In genomic region chr9:97013151-97014132, GRCh38 we compare ENCODE assay signal across 1 cellular context.
TF ChIP-seq lines count a peak whose summit lies in the region.
"Not testable (repeated sequence)": the region's sequence is repeated elsewhere in the genome, so short reads cannot be mapped to it uniquely, and the experiment has no call there.

No MANE protein-coding gene starts in this region.

TF ChIP-seq in HepG2, 621 proteins besides CTCF, POLR2A, EP300 and RAD21 (continued from another document and continues in another):
- TF ChIP-seq AHDC1 (CRISPR knock-in tag; IDR thresholded peaks at IDR 0.05; ENCODE audit: borderline replicate concordance) (0 out of 2 replicates have a peak, but pooled peaks have one; percentile 25), POGZ (CRISPR knock-in tag; IDR thresholded peaks at IDR 0.05) (peak; percentile 59), ZSCAN9 (CRISPR knock-in tag; IDR thresholded peaks at IDR 0.05; ENCODE audit: borderline replicate concordance) (0 out of 2 replicates have a peak, but pooled peaks have one; percentile 26), HMGXB4 (CRISPR knock-in tag; IDR thresholded peaks at IDR 0.05; ENCODE audit: borderline replicate concordance in 1 of 2, low read depth in 1 of 2) (peak; percentile 17 to 31; a peak in 1 of 4 replicates), GMEB1 (CRISPR knock-in tag; IDR thresholded peaks at IDR 0.05; ENCODE audit: borderline replicate concordance) (peak; percentile 38; the same call in 1 of the 2 replicates), CEBPG (CRISPR knock-in tag; IDR thresholded peaks at IDR 0.05) (0 out of 2 replicates have a peak, but pooled peaks have one; percentile 4), ZNF782 (CRISPR knock-in tag; IDR thresholded peaks at IDR 0.05; ENCODE audit: borderline replicate concordance) (0 out of 2 replicates have a peak, but pooled peaks have one; percentile 59), KDM2A (CRISPR knock-in tag; IDR thresholded peaks at IDR 0.05; ENCODE audit: borderline replicate concordance, low read depth) (peak; percentile 45; the same call in 1 of the 2 replicates), CREB1 (IDR thresholded peaks at IDR 0.05) (peak; percentile 87), CREB1 (CRISPR knock-in tag; IDR thresholded peaks at IDR 0.05) (peak; percentile 96), SKI (IDR thresholded peaks at IDR 0.05; ENCODE audit: partially characterized antibody) (peak; percentile 43), KLF6 (CRISPR knock-in tag; IDR thresholded peaks at IDR 0.05) (0 out of 2 replicates have a peak, but pooled peaks have one; percentile 51), MAZ (CRISPR knock-in tag; IDR thresholded peaks at IDR 0.05; ENCODE audit: low read depth) (peak; percentile 54; the same call in 1 of the 2 replicates), TAF1 (CRISPR knock-in tag; IDR thresholded peaks at IDR 0.05) (peak; percentile 57; the same call in 1 of the 2 replicates), ZNF331 (CRISPR knock-in tag; IDR thresholded peaks at IDR 0.05) (0 out of 2 replicates have a peak, but pooled peaks have one; percentile 21), YEATS4 (CRISPR knock-in tag; IDR thresholded peaks at IDR 0.05; ENCODE audit: borderline replicate concordance) (peak; percentile 25; the same call in 1 of the 2 replicates), POLR2G (IDR thresholded peaks at IDR 0.05; ENCODE audit: low read depth, low read length) (peak; percentile 79), TEAD3 (CRISPR knock-in tag; optimal IDR thresholded peaks at IDR 0.05; ENCODE audit: borderline replicate concordance) (peak; percentile 20), PHF8 (CRISPR knock-in tag; IDR thresholded peaks at IDR 0.05) (peak; percentile 80), POLR2AphosphoS5 (IDR thresholded peaks at IDR 0.05; ENCODE audit: low read depth, low read length) (peak; percentile 67)
- TF ChIP-seq, protein P1, sequence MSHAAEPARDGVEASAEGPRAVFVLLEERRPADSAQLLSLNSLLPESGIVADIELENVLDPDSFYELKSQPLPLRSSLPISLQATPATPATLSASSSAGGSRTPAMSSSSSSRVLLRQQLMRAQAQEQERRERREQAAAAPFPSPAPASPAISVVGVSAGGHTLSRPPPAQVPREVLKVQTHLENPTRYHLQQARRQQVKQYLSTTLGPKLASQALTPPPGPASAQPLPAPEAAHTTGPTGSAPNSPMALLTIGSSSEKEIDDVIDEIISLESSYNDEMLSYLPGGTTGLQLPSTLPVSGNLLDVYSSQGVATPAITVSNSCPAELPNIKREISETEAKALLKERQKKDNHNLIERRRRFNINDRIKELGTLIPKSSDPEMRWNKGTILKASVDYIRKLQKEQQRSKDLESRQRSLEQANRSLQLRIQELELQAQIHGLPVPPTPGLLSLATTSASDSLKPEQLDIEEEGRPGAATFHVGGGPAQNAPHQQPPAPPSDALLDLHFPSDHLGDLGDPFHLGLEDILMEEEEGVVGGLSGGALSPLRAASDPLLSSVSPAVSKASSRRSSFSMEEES (CRISPR knock-in tag; IDR thresholded peaks at IDR 0.05), result 0 out of 2 replicates have a peak, but pooled peaks have one; percentile 27
- TF ChIP-seq, protein P2, sequence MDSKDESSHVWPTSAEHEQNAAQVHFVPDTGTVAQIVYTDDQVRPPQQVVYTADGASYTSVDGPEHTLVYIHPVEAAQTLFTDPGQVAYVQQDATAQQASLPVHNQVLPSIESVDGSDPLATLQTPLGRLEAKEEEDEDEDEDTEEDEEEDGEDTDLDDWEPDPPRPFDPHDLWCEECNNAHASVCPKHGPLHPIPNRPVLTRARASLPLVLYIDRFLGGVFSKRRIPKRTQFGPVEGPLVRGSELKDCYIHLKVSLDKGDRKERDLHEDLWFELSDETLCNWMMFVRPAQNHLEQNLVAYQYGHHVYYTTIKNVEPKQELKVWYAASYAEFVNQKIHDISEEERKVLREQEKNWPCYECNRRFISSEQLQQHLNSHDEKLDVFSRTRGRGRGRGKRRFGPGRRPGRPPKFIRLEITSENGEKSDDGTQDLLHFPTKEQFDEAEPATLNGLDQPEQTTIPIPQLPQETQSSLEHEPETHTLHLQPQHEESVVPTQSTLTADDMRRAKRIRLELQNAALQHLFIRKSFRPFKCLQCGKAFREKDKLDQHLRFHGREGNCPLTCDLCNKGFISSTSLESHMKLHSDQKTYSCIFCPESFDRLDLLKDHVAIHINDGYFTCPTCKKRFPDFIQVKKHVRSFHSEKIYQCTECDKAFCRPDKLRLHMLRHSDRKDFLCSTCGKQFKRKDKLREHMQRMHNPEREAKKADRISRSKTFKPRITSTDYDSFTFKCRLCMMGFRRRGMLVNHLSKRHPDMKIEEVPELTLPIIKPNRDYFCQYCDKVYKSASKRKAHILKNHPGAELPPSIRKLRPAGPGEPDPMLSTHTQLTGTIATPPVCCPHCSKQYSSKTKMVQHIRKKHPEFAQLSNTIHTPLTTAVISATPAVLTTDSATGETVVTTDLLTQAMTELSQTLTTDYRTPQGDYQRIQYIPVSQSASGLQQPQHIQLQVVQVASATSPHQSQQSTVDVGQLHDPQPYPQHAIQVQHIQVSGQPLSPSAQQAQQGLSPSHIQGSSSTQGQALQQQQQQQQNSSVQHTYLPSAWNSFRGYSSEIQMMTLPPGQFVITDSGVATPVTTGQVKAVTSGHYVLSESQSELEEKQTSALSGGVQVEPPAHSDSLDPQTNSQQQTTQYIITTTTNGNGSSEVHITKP (CRISPR knock-in tag; IDR thresholded peaks at IDR 0.05; ENCODE audit: low read depth), result 0 out of 2 replicates have a peak, but pooled peaks have one; percentile 24
- not testable (repeated sequence) for TF ChIP-seq MAZ (IDR thresholded peaks at IDR 0.05; ENCODE audit: borderline replicate concordance, low read depth, low read length)
- TF ChIP-seq, protein P3, sequence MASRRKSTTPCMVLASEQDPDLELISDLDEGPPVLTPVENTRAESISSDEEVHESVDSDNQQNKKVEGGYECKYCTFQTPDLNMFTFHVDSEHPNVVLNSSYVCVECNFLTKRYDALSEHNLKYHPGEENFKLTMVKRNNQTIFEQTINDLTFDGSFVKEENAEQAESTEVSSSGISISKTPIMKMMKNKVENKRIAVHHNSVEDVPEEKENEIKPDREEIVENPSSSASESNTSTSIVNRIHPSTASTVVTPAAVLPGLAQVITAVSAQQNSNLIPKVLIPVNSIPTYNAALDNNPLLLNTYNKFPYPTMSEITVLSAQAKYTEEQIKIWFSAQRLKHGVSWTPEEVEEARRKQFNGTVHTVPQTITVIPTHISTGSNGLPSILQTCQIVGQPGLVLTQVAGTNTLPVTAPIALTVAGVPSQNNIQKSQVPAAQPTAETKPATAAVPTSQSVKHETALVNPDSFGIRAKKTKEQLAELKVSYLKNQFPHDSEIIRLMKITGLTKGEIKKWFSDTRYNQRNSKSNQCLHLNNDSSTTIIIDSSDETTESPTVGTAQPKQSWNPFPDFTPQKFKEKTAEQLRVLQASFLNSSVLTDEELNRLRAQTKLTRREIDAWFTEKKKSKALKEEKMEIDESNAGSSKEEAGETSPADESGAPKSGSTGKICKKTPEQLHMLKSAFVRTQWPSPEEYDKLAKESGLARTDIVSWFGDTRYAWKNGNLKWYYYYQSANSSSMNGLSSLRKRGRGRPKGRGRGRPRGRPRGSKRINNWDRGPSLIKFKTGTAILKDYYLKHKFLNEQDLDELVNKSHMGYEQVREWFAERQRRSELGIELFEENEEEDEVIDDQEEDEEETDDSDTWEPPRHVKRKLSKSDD (CRISPR knock-in tag; IDR thresholded peaks at IDR 0.05; ENCODE audit: low read depth), result 0 out of 2 replicates have a peak, but pooled peaks have one; percentile 25
- TF ChIP-seq, protein P4, sequence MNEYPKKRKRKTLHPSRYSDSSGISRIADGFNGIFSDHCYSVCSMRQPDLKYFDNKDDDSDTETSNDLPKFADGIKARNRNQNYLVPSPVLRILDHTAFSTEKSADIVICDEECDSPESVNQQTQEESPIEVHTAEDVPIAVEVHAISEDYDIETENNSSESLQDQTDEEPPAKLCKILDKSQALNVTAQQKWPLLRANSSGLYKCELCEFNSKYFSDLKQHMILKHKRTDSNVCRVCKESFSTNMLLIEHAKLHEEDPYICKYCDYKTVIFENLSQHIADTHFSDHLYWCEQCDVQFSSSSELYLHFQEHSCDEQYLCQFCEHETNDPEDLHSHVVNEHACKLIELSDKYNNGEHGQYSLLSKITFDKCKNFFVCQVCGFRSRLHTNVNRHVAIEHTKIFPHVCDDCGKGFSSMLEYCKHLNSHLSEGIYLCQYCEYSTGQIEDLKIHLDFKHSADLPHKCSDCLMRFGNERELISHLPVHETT (CRISPR knock-in tag; conservative IDR thresholded peaks at IDR 0.05), result peak; percentile 70; the same call in 1 of the 2 replicates
- TF ChIP-seq, protein P5, sequence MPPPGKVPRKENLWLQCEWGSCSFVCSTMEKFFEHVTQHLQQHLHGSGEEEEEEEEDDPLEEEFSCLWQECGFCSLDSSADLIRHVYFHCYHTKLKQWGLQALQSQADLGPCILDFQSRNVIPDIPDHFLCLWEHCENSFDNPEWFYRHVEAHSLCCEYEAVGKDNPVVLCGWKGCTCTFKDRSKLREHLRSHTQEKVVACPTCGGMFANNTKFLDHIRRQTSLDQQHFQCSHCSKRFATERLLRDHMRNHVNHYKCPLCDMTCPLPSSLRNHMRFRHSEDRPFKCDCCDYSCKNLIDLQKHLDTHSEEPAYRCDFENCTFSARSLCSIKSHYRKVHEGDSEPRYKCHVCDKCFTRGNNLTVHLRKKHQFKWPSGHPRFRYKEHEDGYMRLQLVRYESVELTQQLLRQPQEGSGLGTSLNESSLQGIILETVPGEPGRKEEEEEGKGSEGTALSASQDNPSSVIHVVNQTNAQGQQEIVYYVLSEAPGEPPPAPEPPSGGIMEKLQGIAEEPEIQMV (CRISPR knock-in tag; IDR thresholded peaks at IDR 0.05; ENCODE audit: low read depth), result 0 out of 2 replicates have a peak, but pooled peaks have one; percentile 43
